13 cellular contexts compared by ENCODE assay signal in the genomic region with DNA sequence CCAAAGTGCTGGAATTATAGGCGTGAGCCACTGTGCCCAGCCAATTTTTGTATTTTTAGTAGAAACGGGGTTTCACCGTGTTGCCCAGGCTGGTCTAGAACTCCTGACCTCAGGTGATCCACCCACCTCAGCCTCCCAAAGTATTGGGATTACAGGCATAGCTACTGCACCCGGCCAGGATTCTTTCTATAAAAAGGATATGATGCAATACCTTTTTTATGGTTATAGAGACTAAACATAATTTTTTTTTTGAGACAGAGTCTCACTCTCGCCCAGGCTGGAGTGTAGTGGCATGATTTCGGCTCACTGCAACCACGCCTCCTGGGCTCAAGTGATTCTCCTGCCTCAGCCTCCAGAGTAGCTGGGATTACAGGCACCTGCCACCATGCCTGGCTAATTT. TPM values are rescaled to one million over a fixed set of nuclear protein-coding genes. Genes with fewer than 3 reads are reported as not detected.
"Had no signal": no experiment of that assay in that cellular context is flagged by ENCODE, and none has a peak within 500 bp of the region (broad histone marks: within the 10 kb centered on the region; RNA-seq: fewer than 3 reads in every experiment).

No MANE protein-coding gene starts in this region.

RNA-seq across cellular contexts. Expression of a gene that starts 27.6 kb away (rescaled TPM):
- total RNA-seq: activated CD4-positive, alpha-beta memory T cell treated with anti-CD3 and anti-CD28 coated beads for 36 hours; activated CD4-positive, alpha-beta T cell treated with anti-CD3 and anti-CD28 coated beads for 36 hours; activated CD8-positive, alpha-beta memory T cell treated with anti-CD3 and anti-CD28 coated beads for 36 hours; activated CD8-positive, alpha-beta memory T cell treated with anti-CD3 and anti-CD28 coated beads, Interleukin-2, amount 10 ng/mL, durations not matched to agents 7 days and 5 days; activated naive CD8-positive, alpha-beta T cell treated with anti-CD3 and anti-CD28 coated beads, Interleukin-2, amount 10 ng/mL, durations not matched to agents 7 days and 5 days; activated T-cell treated with anti-CD3 and anti-CD28 coated beads, Interleukin-2, amount 50 U/mL, for 72 hours; ascending aorta; esophagus muscularis mucosa; gastroesophageal sphincter; glomerular endothelial cell; T-helper 17 cell had no signal
- polyA plus RNA-seq: cardiac muscle cell, heart right ventricle had no signal
